2 cellular contexts compared by ENCODE assay signal in genomic region chr18:9876523-9876866, GRCh38.
TF ChIP-seq lines count a peak whose summit lies in the region.

No MANE protein-coding gene starts in this region.

TF ChIP-seq in SK-N-SH, 30 proteins besides CTCF, POLR2A, EP300 and RAD21 (continued from another document):
- no peak for TF ChIP-seq USF1 (IDR thresholded peaks at IDR 0.05; ENCODE audit: borderline replicate concordance, low read depth)
- no peak for TF ChIP-seq YY1 (IDR thresholded peaks at IDR 0.05; ENCODE audit: low read depth)
- TF ChIP-seq MEF2A (IDR thresholded peaks at IDR 0.05; ENCODE audit: borderline replicate concordance, low read depth): no peak
- TF ChIP-seq SIN3A (IDR thresholded peaks at IDR 0.05; ENCODE audit: borderline replicate concordance, low read depth, low read length): no peak
- no peak for TF ChIP-seq RCOR1 (IDR thresholded peaks at IDR 0.05; ENCODE audit: low read length)
- TF ChIP-seq, protein P1, sequence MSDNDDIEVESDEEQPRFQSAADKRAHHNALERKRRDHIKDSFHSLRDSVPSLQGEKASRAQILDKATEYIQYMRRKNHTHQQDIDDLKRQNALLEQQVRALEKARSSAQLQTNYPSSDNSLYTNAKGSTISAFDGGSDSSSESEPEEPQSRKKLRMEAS (IDR thresholded peaks at IDR 0.05; ENCODE audit: low read depth): no peak
- TF ChIP-seq POLR2AphosphoS5 (IDR thresholded peaks at IDR 0.05; ENCODE audit: low read depth, low read length): no peak
- no peak for TF ChIP-seq SMC3 (IDR thresholded peaks at IDR 0.05; ENCODE audit: low read depth, low read length)
- no peak for TF ChIP-seq GATA2 (CRISPR knock-in tag; IDR thresholded peaks at IDR 0.05)
- no peak for TF ChIP-seq EZH2phosphoT487 (IDR thresholded peaks at IDR 0.05; ENCODE audit: borderline replicate concordance, low read depth)
- TF ChIP-seq TEAD4 (IDR thresholded peaks at IDR 0.05; ENCODE audit: borderline replicate concordance, insufficient read depth): no peak

TF ChIP-seq in SK-N-SH treated with all-trans-retinoic acid at 6 μM for 48 hours, 23 proteins besides CTCF, POLR2A, EP300 and RAD21 (continued from another document):
- TF ChIP-seq TSHZ2 (CRISPR knock-in tag; IDR thresholded peaks at IDR 0.05): no peak
- TF ChIP-seq TCF4 (CRISPR knock-in tag; IDR thresholded peaks at IDR 0.05; ENCODE audit: borderline replicate concordance): no peak
- no peak for TF ChIP-seq GLIS3 (CRISPR knock-in tag; IDR thresholded peaks at IDR 0.05)
- TF ChIP-seq, protein P2, sequence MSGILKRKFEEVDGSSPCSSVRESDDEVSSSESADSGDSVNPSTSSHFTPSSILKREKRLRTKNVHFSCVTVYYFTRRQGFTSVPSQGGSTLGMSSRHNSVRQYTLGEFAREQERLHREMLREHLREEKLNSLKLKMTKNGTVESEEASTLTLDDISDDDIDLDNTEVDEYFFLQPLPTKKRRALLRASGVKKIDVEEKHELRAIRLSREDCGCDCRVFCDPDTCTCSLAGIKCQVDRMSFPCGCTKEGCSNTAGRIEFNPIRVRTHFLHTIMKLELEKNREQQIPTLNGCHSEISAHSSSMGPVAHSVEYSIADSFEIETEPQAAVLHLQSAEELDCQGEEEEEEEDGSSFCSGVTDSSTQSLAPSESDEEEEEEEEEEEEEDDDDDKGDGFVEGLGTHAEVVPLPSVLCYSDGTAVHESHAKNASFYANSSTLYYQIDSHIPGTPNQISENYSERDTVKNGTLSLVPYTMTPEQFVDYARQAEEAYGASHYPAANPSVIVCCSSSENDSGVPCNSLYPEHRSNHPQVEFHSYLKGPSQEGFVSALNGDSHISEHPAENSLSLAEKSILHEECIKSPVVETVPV (CRISPR knock-in tag; IDR thresholded peaks at IDR 0.05): no peak
- no peak for TF ChIP-seq ZC3H10 (CRISPR knock-in tag; IDR thresholded peaks at IDR 0.05)
- TF ChIP-seq PATZ1 (CRISPR knock-in tag; IDR thresholded peaks at IDR 0.05; ENCODE audit: borderline replicate concordance): no peak
- TF ChIP-seq ARNTL (CRISPR knock-in tag; IDR thresholded peaks at IDR 0.05; ENCODE audit: borderline replicate concordance, low read depth): no peak
- TF ChIP-seq, protein P3, sequence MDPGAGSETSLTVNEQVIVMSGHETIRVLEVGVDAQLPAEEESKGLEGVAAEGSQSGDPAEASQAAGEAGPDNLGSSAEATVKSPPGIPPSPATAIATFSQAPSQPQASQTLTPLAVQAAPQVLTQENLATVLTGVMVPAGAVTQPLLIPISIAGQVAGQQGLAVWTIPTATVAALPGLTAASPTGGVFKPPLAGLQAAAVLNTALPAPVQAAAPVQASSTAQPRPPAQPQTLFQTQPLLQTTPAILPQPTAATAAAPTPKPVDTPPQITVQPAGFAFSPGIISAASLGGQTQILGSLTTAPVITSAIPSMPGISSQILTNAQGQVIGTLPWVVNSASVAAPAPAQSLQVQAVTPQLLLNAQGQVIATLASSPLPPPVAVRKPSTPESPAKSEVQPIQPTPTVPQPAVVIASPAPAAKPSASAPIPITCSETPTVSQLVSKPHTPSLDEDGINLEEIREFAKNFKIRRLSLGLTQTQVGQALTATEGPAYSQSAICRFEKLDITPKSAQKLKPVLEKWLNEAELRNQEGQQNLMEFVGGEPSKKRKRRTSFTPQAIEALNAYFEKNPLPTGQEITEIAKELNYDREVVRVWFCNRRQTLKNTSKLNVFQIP (CRISPR knock-in tag; IDR thresholded peaks at IDR 0.05; ENCODE audit: borderline replicate concordance, low read depth): no peak
- no peak for TF ChIP-seq BACH2 (CRISPR knock-in tag; IDR thresholded peaks at IDR 0.05; ENCODE audit: borderline replicate concordance)
- TF ChIP-seq ZNF565 (CRISPR knock-in tag; conservative IDR thresholded peaks at IDR 0.05; ENCODE audit: low read depth): no peak
- TF ChIP-seq SNAI2 (CRISPR knock-in tag; IDR thresholded peaks at IDR 0.05): no peak
- TF ChIP-seq, protein P4, sequence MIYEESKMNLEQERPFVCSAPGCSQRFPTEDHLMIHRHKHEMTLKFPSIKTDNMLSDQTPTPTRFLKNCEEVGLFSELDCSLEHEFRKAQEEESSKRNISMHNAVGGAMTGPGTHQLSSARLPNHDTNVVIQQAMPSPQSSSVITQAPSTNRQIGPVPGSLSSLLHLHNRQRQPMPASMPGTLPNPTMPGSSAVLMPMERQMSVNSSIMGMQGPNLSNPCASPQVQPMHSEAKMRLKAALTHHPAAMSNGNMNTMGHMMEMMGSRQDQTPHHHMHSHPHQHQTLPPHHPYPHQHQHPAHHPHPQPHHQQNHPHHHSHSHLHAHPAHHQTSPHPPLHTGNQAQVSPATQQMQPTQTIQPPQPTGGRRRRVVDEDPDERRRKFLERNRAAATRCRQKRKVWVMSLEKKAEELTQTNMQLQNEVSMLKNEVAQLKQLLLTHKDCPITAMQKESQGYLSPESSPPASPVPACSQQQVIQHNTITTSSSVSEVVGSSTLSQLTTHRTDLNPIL (CRISPR knock-in tag; IDR thresholded peaks at IDR 0.05; ENCODE audit: low read depth): no peak
- TF ChIP-seq RARB (CRISPR knock-in tag; IDR thresholded peaks at IDR 0.05): no peak
- TF ChIP-seq ISL1 (CRISPR knock-in tag; IDR thresholded peaks at IDR 0.05): no peak
- no peak for TF ChIP-seq ESRRG (CRISPR knock-in tag; IDR thresholded peaks at IDR 0.05)
